In genomic region chr1:82287556-82287955, GRCh38 we compare ENCODE assay signal across 34 cellular contexts.
"Had no signal": no experiment of that assay in that cellular context is flagged by ENCODE, and none has a peak within 500 bp of the region (broad histone marks: within the 10 kb centered on the region; RNA-seq: fewer than 3 reads in every experiment).

No MANE protein-coding gene starts in this region.

- H3K9me3 ChIP-seq: MG63 had no signal

- H3K27me3 ChIP-seq: MG63 had no signal

- H3K4me3 ChIP-seq: MG63 had no signal

- DNase-seq: Karpas-422, Kasumi-1, MG63, MM.1S, MV-4-11, NCI-H1048, NCI-H1092, NCI-H1092 treated with DMSO at 0.1 percent for 48 hours, NCI-H1105, NCI-H1105 treated with DMSO at 0.1 percent for 48 hours, NCI-H1417, NCI-H1417 treated with DMSO at 0.1 percent for 48 hours, NCI-H1436, NCI-H1436 treated with DMSO at 0.1 percent for 48 hours, NCI-H146, NCI-H1694, NCI-H1694 treated with DMSO at 0.1 percent for 48 hours, NCI-H187, NCI-H187 treated with DMSO at 0.1 percent for 48 hours, NCI-H1930, NCI-H2029, NCI-H2029 treated with DMSO at 0.1 percent for 48 hours, NCI-H2081, NCI-H2081 treated with DMSO at 0.1 percent for 48 hours, NCI-H2107, NCI-H2171, NCI-H2171 treated with DMSO at 0.1 percent for 48 hours, NCI-H226, NCI-H345, NCI-H446, NCI-H446 treated with DMSO at 0.1 percent for 48 hours, NCI-H510A, NCI-H510A treated with DMSO at 0.1 percent for 48 hours had no signal

- H3K27ac ChIP-seq: KMS-11 had no signal

- H3K36me3 ChIP-seq: MG63 had no signal
